Comparison of ENCODE assay signal across 8 cellular contexts in genomic region chr21:45981154-45981606, GRCh38. TPM values are rescaled to one million over a fixed set of nuclear protein-coding genes. Genes with fewer than 3 reads are reported as not detected.
DNase-seq lines count a peak whose midpoint lies in the region; ATAC-seq and TF ChIP-seq lines count a peak whose summit lies in the region.
"Had no signal": no experiment of that assay in that cellular context is flagged by ENCODE, and none has a peak within 500 bp of the region (broad histone marks: within the 10 kb centered on the region; RNA-seq: fewer than 3 reads in every experiment).

No MANE protein-coding gene starts in this region.

- H3K4me3 ChIP-seq in duodenal mucosa (ENCODE audit: low read depth in 1 of 2, low read length in 2 of 2) = peak overlapping the region; percentile 62 to 72

- ATAC-seq in activated CD4-positive, alpha-beta T cell treated with anti-CD3 and anti-CD28 coated beads for 36 hours = peak; percentile 56
- no peak for ATAC-seq in HG02763 (IDR thresholded peaks at IDR 0.05; ENCODE audit: unreplicated experiment)

- peak; percentile 80 for DNase-seq in GM13977 (ENCODE audit: low spot score)
- peak; percentile 42 for DNase-seq in NCI-H2196 treated with DMSO at 0.1 percent for 48 hours (lab: John Stamatoyannopoulos, UW; ENCODE audit: unreplicated experiment)
- DNase-seq in activated CD4-positive, alpha-beta T cell treated with anti-CD3 and anti-CD28 coated beads for 36 hours = peak; percentile 77
- DNase-seq in left kidney (ENCODE audit: low read depth, low spot score) = peak; percentile 96
- DNase-seq in stimulated activated CD4-positive, alpha-beta T cell treated with anti-CD3 and anti-CD28 coated beads, Interleukin-15, amount 100 ng/mL, for 24 hours = peak; percentile 60

- H3K36me3 Mint-ChIP-seq in activated CD4-positive, alpha-beta T cell treated with anti-CD3 and anti-CD28 coated beads for 36 hours (ENCODE audit: low read depth) = no peaks in the 10 kb centered on the region

- intact Hi-C loops in activated CD4-positive, alpha-beta T cell treated with anti-CD3 and anti-CD28 coated beads for 36 hours (cut with DNase I, micrococcal nuclease) = loop anchor here in 1 of 2 experiments (1.0 to 2.0 kb wide), 6 partner anchors 8 to 478 kb away; partner anchors contain the start of genes DIP2A, PCBP3 and PCNT

- peaks cover 8% of the 10 kb centered on the region for H3K4me1 Mint-ChIP-seq in activated CD4-positive, alpha-beta T cell treated with anti-CD3 and anti-CD28 coated beads for 36 hours

- CTCF ChIA-PET in activated CD4-positive, alpha-beta T cell treated with anti-CD3 and anti-CD28 coated beads for 36 hours (lab: Charles Lee) = no interaction called here

- TF ChIP-seq CTCF in GM13977 (IDR thresholded peaks at IDR 0.05; ENCODE audit: extremely low read depth, insufficient read depth, missing control alignments) = no peak

- in situ Hi-C loops in GM13977 (cut with MboI; ENCODE audit: low pct_unique_long_range_greater_than_20kb, low sequenced_read_pairs, unreplicated experiment) = no loop called here

- POLR2A ChIA-PET in activated CD4-positive, alpha-beta T cell treated with anti-CD3 and anti-CD28 coated beads for 36 hours (lab: Charles Lee) = no interaction called here

- H3K4me1 ChIP-seq in duodenal mucosa (ENCODE audit: control insufficient read depth in 1 of 2, insufficient read depth in 2 of 2, low read length in 2 of 2) = peaks cover 0 to 12% of the 10 kb centered on the region in 2 donors

- peaks cover 5% of the 10 kb centered on the region for H3K27me3 Mint-ChIP-seq in activated CD4-positive, alpha-beta T cell treated with anti-CD3 and anti-CD28 coated beads for 36 hours

- H3K27ac ChIP-seq in duodenal mucosa (ENCODE audit: low read depth, low read length) = no peak overlapping the region

- no peak overlapping the region for H3K27ac Mint-ChIP-seq in activated CD4-positive, alpha-beta T cell treated with anti-CD3 and anti-CD28 coated beads for 36 hours
- H3K27ac Mint-ChIP-seq: nephron had no signal

- no peak overlapping the region for H3K4me3 Mint-ChIP-seq in activated CD4-positive, alpha-beta T cell treated with anti-CD3 and anti-CD28 coated beads for 36 hours

- H3K9me3 Mint-ChIP-seq in activated CD4-positive, alpha-beta T cell treated with anti-CD3 and anti-CD28 coated beads for 36 hours (ENCODE audit: low read depth) = no peaks in the 10 kb centered on the region
- H3K9me3 Mint-ChIP-seq: nephron had no signal

- H3K9me3 ChIP-seq in duodenal mucosa (ENCODE audit: control insufficient read depth in 1 of 2, low read length in 2 of 2) = no peaks in the 10 kb centered on the region

- peak overlapping the region in 1 of 2 donors; percentile 69 for H3K9ac ChIP-seq in duodenal mucosa (ENCODE audit: low read depth in 1 of 2, low read length in 2 of 2)

- no peaks in the 10 kb centered on the region for H3K36me3 ChIP-seq in duodenal mucosa (ENCODE audit: control insufficient read depth in 1 of 2, insufficient read depth in 2 of 2, low read length in 2 of 2)

- peaks cover 14 to 15% of the 10 kb centered on the region in 2 donors for H3K27me3 ChIP-seq in duodenal mucosa (ENCODE audit: control insufficient read depth in 1 of 2, insufficient read depth in 2 of 2, low read length in 2 of 2)

RNA-seq across cellular contexts. Expression of gene COL6A1, which starts 0.4 kb away (rescaled TPM):
- total RNA-seq in activated CD4-positive, alpha-beta T cell treated with anti-CD3 and anti-CD28 coated beads for 36 hours = under 1 TPM; 0.57 to 0.69 TPM

Comparison
In these comparisons a context has a peak if more than half of its experiments do, and no peak if none do; other contexts are left out.
1. DNase-seq: peak in every context shown above with its lines; median percentile 96 in left kidney; 80 in GM13977; 77 in activated CD4-positive, alpha-beta T cell treated with anti-CD3 and anti-CD28 coated beads for 36 hours; 60 in stimulated activated CD4-positive, alpha-beta T cell treated with anti-CD3 and anti-CD28 coated beads, Interleukin-15, amount 100 ng/mL, for 24 hours; 42 in NCI-H2196 treated with DMSO at 0.1 percent for 48 hours.